11 cellular contexts compared by ENCODE assay signal in genomic region chr11:73312806-73313403, GRCh38. TPM values are rescaled to one million over a fixed set of nuclear protein-coding genes. Genes with fewer than 3 reads are reported as not detected.
DNase-seq lines count a peak whose midpoint lies in the region; ATAC-seq and TF ChIP-seq lines count a peak whose summit lies in the region.
"Had no signal": no experiment of that assay in that cellular context is flagged by ENCODE, and none has a peak within 500 bp of the region (broad histone marks: within the 10 kb centered on the region; RNA-seq: fewer than 3 reads in every experiment).

No MANE protein-coding gene starts in this region.

- POLR2A ChIA-PET in SK-N-SH (lab: Yijun Ruan, JAX), result interaction anchor here (1.1 kb wide), 1 partner anchor 18 kb away, joined by 3 read pairs; no protein-coding TSS in a partner anchor

- peak overlapping the region; percentile 54 to 82 for H3K27ac ChIP-seq in SK-N-SH (ENCODE audit: low read depth in 2 of 2, low read length in 1 of 2)
- H3K27ac ChIP-seq in rectal smooth muscle tissue (ENCODE audit: low read depth, low read length), result peak overlapping the region; percentile 97

- 57% methylated on average over 4 of the region's 7 CpGs for WGBS in SK-N-SH (ENCODE audit: low lambda C conversion rate)

- TF ChIP-seq RAD21 in SK-N-SH (IDR thresholded peaks at IDR 0.05; ENCODE audit: low read length), result no peak

- H2AFZ ChIP-seq in SK-N-SH (ENCODE audit: low read depth), result no peak overlapping the region

- H4K20me1 ChIP-seq in SK-N-SH (ENCODE audit: insufficient read depth), result peaks cover 86% of the 10 kb centered on the region

- CTCF ChIA-PET in SK-N-SH (lab: Yijun Ruan, JAX), result interaction anchor here (0.9 to 17.6 kb wide), 10 partner anchors 11 to 348 kb away, joined by 3 to 395 read pairs (median 6); no protein-coding TSS in a partner anchor

- peak overlapping the region; percentile 99 for H3K4me2 ChIP-seq in SK-N-SH

- H3K36me3 ChIP-seq in SK-N-SH (replicated peaks in 1 of 2; ENCODE audit: control insufficient read depth in 1 of 2, insufficient read depth in 2 of 2, low read length in 1 of 2) (peaks cover 0 to 15% of the 10 kb centered on the region in 2 experiments), rectal smooth muscle tissue (ENCODE audit: control insufficient read depth, insufficient read depth, low read length) (no peaks in the 10 kb centered on the region)

- peaks cover 98% of the 10 kb centered on the region for H3K79me2 ChIP-seq in SK-N-SH (ENCODE audit: insufficient read depth)

- TF ChIP-seq CTCF in AG10803 (conservative IDR thresholded peaks at IDR 0.05; ENCODE audit: low read length) (no peak), SK-N-SH (IDR thresholded peaks at IDR 0.05) (no peak), fibroblast of villous mesenchyme (IDR thresholded peaks at IDR 0.05; ENCODE audit: insufficient read depth, low read depth, low read length) (no peak)

- no peaks in the 10 kb centered on the region for H3K9me3 ChIP-seq in SK-N-SH

- peak overlapping the region; percentile 87 for H3K4me3 ChIP-seq in AG10803 (ENCODE audit: low read length)
- H3K4me3 ChIP-seq in SK-N-SH (ENCODE audit: low read depth in 2 of 2, low read length in 1 of 2), result peak overlapping the region; percentile 38 to 86
- H3K4me3 ChIP-seq in fibroblast of villous mesenchyme (ENCODE audit: low read depth, low read length), result peak overlapping the region; percentile 81
- peak overlapping the region; percentile 88 for H3K4me3 ChIP-seq in rectal smooth muscle tissue (ENCODE audit: low read length)

- TF ChIP-seq EP300 in SK-N-SH (IDR thresholded peaks at IDR 0.05; ENCODE audit: borderline replicate concordance in 1 of 2, low read depth in 1 of 2, low read length in 1 of 2), result no peak

- peaks cover 3% of the 10 kb centered on the region for H3F3A ChIP-seq in SK-N-SH (replicated peaks; ENCODE audit: insufficient read depth)

- no peaks in the 10 kb centered on the region for H3K9me2 ChIP-seq in SK-N-SH

- H3K9ac ChIP-seq in SK-N-SH (peak overlapping the region; percentile 61; the same call in 1 of the 2 replicates), rectal smooth muscle tissue (ENCODE audit: low read length) (no peak overlapping the region)

- H3K27me3 ChIP-seq in SK-N-SH (ENCODE audit: insufficient read depth) (no peaks in the 10 kb centered on the region), rectal smooth muscle tissue (ENCODE audit: control insufficient read depth, insufficient read depth, low read length) (no peaks in the 10 kb centered on the region)

- no peak for ATAC-seq in HG03196 (IDR thresholded peaks at IDR 0.05; ENCODE audit: unreplicated experiment)
- no peak for ATAC-seq in HG02610 (IDR thresholded peaks at IDR 0.05; ENCODE audit: unreplicated experiment)
- ATAC-seq: left lobe of liver, WTC11 had no signal

- H3K4me1 ChIP-seq in SK-N-SH (ENCODE audit: control insufficient read depth in 1 of 2, insufficient read depth in 2 of 2, low read depth in 1 of 2, low read length in 1 of 2) (peaks cover 76 to 84% of the 10 kb centered on the region in 2 experiments; a peak in 3 of 4 replicates), rectal smooth muscle tissue (ENCODE audit: control insufficient read depth, insufficient read depth, low read length) (peaks cover 67% of the 10 kb centered on the region)

- DNase-seq in AG10803 (ENCODE audit: low read depth) (peak; percentile 74), SK-N-SH (peak; percentile 83), fibroblast of villous mesenchyme (ENCODE audit: low read depth) (peak; percentile 66), ecto neural progenitor cell (ENCODE audit: low spot score) (no peak), amniotic stem cell (lab: John Stamatoyannopoulos, UW) (no peak)
- DNase-seq: DMS153 had no signal

TF ChIP-seq in SK-N-SH, 30 proteins besides CTCF, POLR2A, EP300 and RAD21:
- peak; percentile 63; the same call in 1 of the 2 replicates for TF ChIP-seq RCOR1 (IDR thresholded peaks at IDR 0.05; ENCODE audit: low read length)
- 0 out of 2 replicates have a peak, but pooled peaks have one; percentile 14 for TF ChIP-seq MAX (IDR thresholded peaks at IDR 0.05; ENCODE audit: low read depth)
- TF ChIP-seq, protein P1, sequence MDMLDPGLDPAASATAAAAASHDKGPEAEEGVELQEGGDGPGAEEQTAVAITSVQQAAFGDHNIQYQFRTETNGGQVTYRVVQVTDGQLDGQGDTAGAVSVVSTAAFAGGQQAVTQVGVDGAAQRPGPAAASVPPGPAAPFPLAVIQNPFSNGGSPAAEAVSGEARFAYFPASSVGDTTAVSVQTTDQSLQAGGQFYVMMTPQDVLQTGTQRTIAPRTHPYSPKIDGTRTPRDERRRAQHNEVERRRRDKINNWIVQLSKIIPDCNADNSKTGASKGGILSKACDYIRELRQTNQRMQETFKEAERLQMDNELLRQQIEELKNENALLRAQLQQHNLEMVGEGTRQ (IDR thresholded peaks at IDR 0.05; ENCODE audit: borderline replicate concordance, low read depth, low read length), result no peak
- TF ChIP-seq TCF12 (IDR thresholded peaks at IDR 0.05), result peak; percentile 82
TF ChIP-seq in SK-N-SH: peak in this region for 3.

RNA-seq across cellular contexts. Expression of gene ARHGEF17, which starts 4.8 kb away (rescaled TPM):
- polyA plus RNA-seq in SK-N-SH (2012; rRNA removed), result 45.9 and 48.4 TPM in 2 replicates
- 8.0 and 13.3 TPM in 2 replicates for polyA plus RNA-seq in SK-N-SH (2012; cell fraction: cytosol; rRNA removed)
- 273 and 324 TPM in 2 replicates for polyA plus RNA-seq in SK-N-SH (2012; cell fraction: nucleus; rRNA removed)
- total RNA-seq in fibroblast of villous mesenchyme, result 71.2 and 78.3 TPM in 2 replicates

RNA-seq across cellular contexts. Expression of gene P2RY6, which starts 40.8 kb away (rescaled TPM):
- polyA plus RNA-seq in SK-N-SH (2012; rRNA removed), result 0.15 and 0.16 TPM in 2 replicates
- polyA plus RNA-seq in SK-N-SH (2012; cell fraction: cytosol; rRNA removed), result 0.09 and 0.31 TPM in 2 replicates
- polyA plus RNA-seq in SK-N-SH (2012; cell fraction: nucleus; rRNA removed), result 0.26 and 0.27 TPM in 2 replicates
- total RNA-seq in fibroblast of villous mesenchyme, result 0.32 TPM in 1 of 2 replicates, not detected in the other
- total RNA-seq: WTC11 had no signal

Comparison
In these comparisons a context has a peak if more than half of its experiments do, and no peak if none do; other contexts are left out.
1. DNase-seq: peak in AG10803 (single experiment), SK-N-SH (single experiment) and fibroblast of villous mesenchyme (single experiment); none in ecto neural progenitor cell (single experiment) and amniotic stem cell (single experiment).
2. Peak in every context shown above with its lines, with median percentiles within 50 percentile points of each other: H3K4me3 ChIP-seq.